In the genomic region with DNA sequence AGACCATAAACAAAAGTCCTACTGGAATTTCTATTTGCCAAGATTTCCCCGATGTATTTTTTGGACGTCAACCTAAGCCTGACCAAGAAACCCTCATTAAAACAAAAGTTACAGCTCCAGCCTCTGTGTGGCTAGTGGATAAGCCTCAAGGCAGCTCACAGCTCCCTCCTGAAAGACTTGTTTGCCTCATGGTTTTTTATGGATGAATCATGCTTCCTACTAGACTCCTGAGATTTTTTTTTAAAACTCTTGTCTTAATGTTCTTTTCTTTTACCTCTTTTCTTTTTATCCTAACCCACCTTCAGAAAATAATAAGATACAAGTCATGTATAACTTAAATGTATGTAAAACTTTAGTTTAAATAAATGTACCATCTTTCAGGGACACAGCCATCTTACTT, we compare ENCODE assay signal across 1 cellular context.
TF ChIP-seq lines count a peak whose summit lies in the region.

No MANE protein-coding gene starts in this region.

TF ChIP-seq in K562, 482 proteins besides CTCF, POLR2A, EP300 and RAD21 (continued from another document):
- TF ChIP-seq ZMIZ1 (IDR thresholded peaks at IDR 0.05; ENCODE audit: low read depth in 2 of 2, low read length in 2 of 2) (no peak), PRPF4 (IDR thresholded peaks at IDR 0.05; ENCODE audit: insufficient read depth, low read depth, low read length, poor library complexity, severe bottlenecking) (no peak)
- TF ChIP-seq, protein P1, sequence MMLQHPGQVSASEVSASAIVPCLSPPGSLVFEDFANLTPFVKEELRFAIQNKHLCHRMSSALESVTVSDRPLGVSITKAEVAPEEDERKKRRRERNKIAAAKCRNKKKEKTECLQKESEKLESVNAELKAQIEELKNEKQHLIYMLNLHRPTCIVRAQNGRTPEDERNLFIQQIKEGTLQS (IDR thresholded peaks at IDR 0.05): no peak
- TF ChIP-seq, protein P1 (CRISPR knock-in tag; conservative IDR thresholded peaks at IDR 0.05): no peak
